8 cellular contexts compared by ENCODE assay signal in genomic region chr12:20220339-20220738, GRCh38.
DNase-seq lines count a peak whose midpoint lies in the region; TF ChIP-seq lines count a peak whose summit lies in the region.

No MANE protein-coding gene starts in this region.

- no peak overlapping the region for H3K27ac ChIP-seq in ovary

- H3K27me3 Mint-ChIP-seq in Calu3 (ENCODE audit: unreplicated experiment): no peaks in the 10 kb centered on the region

- intact Hi-C loops in Calu3 (cut with micrococcal nuclease; ENCODE audit: unreplicated experiment) (loop anchor here (1.0 kb wide), 1 partner anchor 305 kb away; no protein-coding TSS in a partner anchor), ovary (cut with DNase I) (no loop called here)

- H3K36me3 Mint-ChIP-seq in Calu3 (ENCODE audit: insufficient read depth, unreplicated experiment): no peaks in the 10 kb centered on the region

- peak; percentile 89 for TF ChIP-seq RAD21 in Ishikawa (IDR thresholded peaks at IDR 0.05; ENCODE audit: low read depth)

- CTCF ChIA-PET in Calu3 (lab: Charles Lee): interaction anchor here (1.2 kb wide), 1 partner anchor 482 kb away, joined by 3 read pairs; no protein-coding TSS in a partner anchor

- H3K9me3 ChIP-seq in ovary: no peaks in the 10 kb centered on the region

- BruUV-seq in Calu3 (replicated peaks; lab: Mats Ljungman, UMichigan): no TSS peak

- TF ChIP-seq CTCF in Calu3 (IDR thresholded peaks at IDR 0.05; ENCODE audit: unreplicated experiment) (no peak), ovary (IDR thresholded peaks at IDR 0.05) (no peak)

- no peak for TF ChIP-seq POLR2A in ovary (IDR thresholded peaks at IDR 0.05)

- H3K4me3 ChIP-seq in ovary: no peak overlapping the region

- 88 to 92% (median 90%) methylated on average over 1 of the region's 1 CpG for WGBS in ovary, 3 donors

- DNase-seq in Calu3: peak; percentile 5
- peak; percentile 69 for DNase-seq in amniotic epithelial cell (ENCODE audit: low read depth)
- DNase-seq in left kidney (ENCODE audit: low read depth, low spot score): peak; percentile 22
- DNase-seq in ovary: no peak
- DNase-seq in central memory CD4-positive, alpha-beta T cell: no peak
- DNase-seq in C1 segment of cervical spinal cord (lab: John Stamatoyannopoulos, UW): no peak
- no peak for DNase-seq in NCI-H1436 (lab: John Stamatoyannopoulos, UW)

- no peak overlapping the region for H3K27ac Mint-ChIP-seq in Calu3 (ENCODE audit: unreplicated experiment)

- H3K27me3 ChIP-seq in ovary: no peaks in the 10 kb centered on the region

- H3K4me1 ChIP-seq in ovary (ENCODE audit: insufficient read depth): no peaks in the 10 kb centered on the region

- H3K4me3 Mint-ChIP-seq in Calu3 (ENCODE audit: low read depth, unreplicated experiment): no peak overlapping the region

- TF ChIP-seq EP300 in Ishikawa (IDR thresholded peaks at IDR 0.05; ENCODE audit: borderline replicate concordance) (no peak), ovary (IDR thresholded peaks at IDR 0.05) (no peak)

- H3K36me3 ChIP-seq in ovary: no peaks in the 10 kb centered on the region

- H3K9me3 Mint-ChIP-seq in Calu3 (ENCODE audit: low read depth, unreplicated experiment): peaks cover 14% of the 10 kb centered on the region

- H3K4me1 Mint-ChIP-seq in Calu3 (ENCODE audit: low read depth, unreplicated experiment): no peaks in the 10 kb centered on the region

TF ChIP-seq in Ishikawa, 13 proteins besides CTCF, POLR2A, EP300 and RAD21:
- TF ChIP-seq USF1 (IDR thresholded peaks at IDR 0.05) (no peak), EGR1 (IDR thresholded peaks at IDR 0.05) (no peak), TEAD4 (IDR thresholded peaks at IDR 0.05) (no peak), CEBPB (IDR thresholded peaks at IDR 0.05) (no peak), FOXM1 (IDR thresholded peaks at IDR 0.05; ENCODE audit: borderline replicate concordance, low read depth) (no peak), TAF1 (IDR thresholded peaks at IDR 0.05; ENCODE audit: low read depth) (no peak), YY1 (IDR thresholded peaks at IDR 0.05; ENCODE audit: low read depth) (no peak), ZBTB7A (IDR thresholded peaks at IDR 0.05; ENCODE audit: low read depth) (no peak), REST (IDR thresholded peaks at IDR 0.05; ENCODE audit: low read depth) (no peak), TCF12 (IDR thresholded peaks at IDR 0.05; ENCODE audit: low read depth) (no peak), MAX (IDR thresholded peaks at IDR 0.05) (no peak), NFIC (IDR thresholded peaks at IDR 0.05) (no peak), CREB1 (IDR thresholded peaks at IDR 0.05; ENCODE audit: low read depth) (no peak)

Comparison
In these comparisons a context has a peak if more than half of its experiments do, and no peak if none do; other contexts are left out.
1. DNase-seq: peak in Calu3 (single experiment), amniotic epithelial cell (single experiment) and left kidney (single experiment); none in ovary (0 of 5), central memory CD4-positive, alpha-beta T cell (single experiment), C1 segment of cervical spinal cord (0 of 14) and NCI-H1436 (single experiment).